Comparison of ENCODE assay signal across 14 cellular contexts in genomic region chr6:36289281-36290018, GRCh38. TPM values are rescaled to one million over a fixed set of nuclear protein-coding genes. Genes with fewer than 3 reads are reported as not detected.
DNase-seq lines count a peak whose midpoint lies in the region; ATAC-seq and TF ChIP-seq lines count a peak whose summit lies in the region.
"Had no signal": no experiment of that assay in that cellular context is flagged by ENCODE, and none has a peak within 500 bp of the region (broad histone marks: within the 10 kb centered on the region; RNA-seq: fewer than 3 reads in every experiment).

No MANE protein-coding gene starts in this region.

- TF ChIP-seq CTCF in Calu3 (IDR thresholded peaks at IDR 0.05; ENCODE audit: unreplicated experiment) (no peak), chondrocyte (IDR thresholded peaks at IDR 0.05) (no peak)

- no TSS peak for BruUV-seq in Calu3 (replicated peaks; lab: Mats Ljungman, UMichigan)

- H3K4me3 Mint-ChIP-seq in Calu3 (ENCODE audit: low read depth, unreplicated experiment) (no peak overlapping the region), chondrocyte (ENCODE audit: unreplicated experiment) (no peak overlapping the region)

- intact Hi-C loops in Calu3 (cut with micrococcal nuclease; ENCODE audit: unreplicated experiment) = no loop called here
- intact Hi-C loops in head of caudate nucleus (cut with DNase I) = no loop called here

- H3K27me3 Mint-ChIP-seq in Calu3 (ENCODE audit: unreplicated experiment) (peaks cover 13% of the 10 kb centered on the region), chondrocyte (ENCODE audit: low read depth) (peaks cover 27% of the 10 kb centered on the region)

- CTCF ChIA-PET in Calu3 (lab: Charles Lee) = interaction anchor here (0.9 to 2.3 kb wide), 2 partner anchors 13 to 464 kb away, joined by 4 to 11 read pairs; no protein-coding TSS in a partner anchor

- H3K27ac Mint-ChIP-seq in Calu3 (ENCODE audit: unreplicated experiment) (no peak overlapping the region), chondrocyte (ENCODE audit: unreplicated experiment) (no peak overlapping the region)

- DNase-seq in Calu3 (peak; percentile 43), M059J (ENCODE audit: low read depth) (peak; percentile 49), NCI-H526 (lab: John Stamatoyannopoulos, UW) (peak; percentile 82 to 96), head of caudate nucleus (peak in 24 of 42 donors; percentile 19 to 82 (median 43)), chondrocyte (ENCODE audit: low spot score) (no peak)
- DNase-seq: activated naive CD4-positive, alpha-beta T cell treated with anti-CD3 and anti-CD28 coated beads, Interleukin-2, amount 50 U/mL, for 16 hours; BE2C; central memory CD4-positive, alpha-beta T cell; lower lobe of right lung; stomach had no signal

- peaks cover 37% of the 10 kb centered on the region for H3K4me1 Mint-ChIP-seq in Calu3 (ENCODE audit: low read depth, unreplicated experiment)
- H3K4me1 Mint-ChIP-seq in chondrocyte (ENCODE audit: low read depth) = no peaks in the 10 kb centered on the region

- H3K9me3 Mint-ChIP-seq in Calu3 (ENCODE audit: low read depth, unreplicated experiment) = no peaks in the 10 kb centered on the region
- H3K9me3 Mint-ChIP-seq in chondrocyte (ENCODE audit: low read depth) = no peaks in the 10 kb centered on the region

- ATAC-seq in GM19463 (IDR thresholded peaks at IDR 0.05; ENCODE audit: unreplicated experiment) = no peak
- ATAC-seq in GM18861 (IDR thresholded peaks at IDR 0.05; ENCODE audit: unreplicated experiment) = no peak
- ATAC-seq in GM21526 (IDR thresholded peaks at IDR 0.05; ENCODE audit: low FRiP score, unreplicated experiment) = no peak
- ATAC-seq: lower lobe of right lung had no signal

- H3K36me3 Mint-ChIP-seq in Calu3 (ENCODE audit: insufficient read depth, unreplicated experiment) = no peaks in the 10 kb centered on the region
- no peaks in the 10 kb centered on the region for H3K36me3 Mint-ChIP-seq in chondrocyte (ENCODE audit: low read depth)

RNA-seq across cellular contexts. Expression of gene PNPLA1, which starts 19.6 kb away (rescaled TPM):
- 0.19 and 0.20 TPM in 2 replicates for total RNA-seq in Calu3 (2022)
- total RNA-seq in M059J (2014; rRNA removed; shearing (Covaris generic)) = 0.05 and 0.27 TPM in 2 replicates
- total RNA-seq in chondrocyte = not detected in 3 replicates
- total RNA-seq: H4 had no signal

RNA-seq across cellular contexts. Expression of gene BNIP5, which starts 47.2 kb away (rescaled TPM):
- total RNA-seq in Calu3 (2022) = 0.88 and 0.94 TPM in 2 replicates
- total RNA-seq in M059J (2014; rRNA removed; shearing (Covaris generic)) = not detected in 2 replicates
- not detected in 3 replicates for total RNA-seq in chondrocyte
- total RNA-seq: H4, lower lobe of right lung had no signal
